In the genomic region with DNA sequence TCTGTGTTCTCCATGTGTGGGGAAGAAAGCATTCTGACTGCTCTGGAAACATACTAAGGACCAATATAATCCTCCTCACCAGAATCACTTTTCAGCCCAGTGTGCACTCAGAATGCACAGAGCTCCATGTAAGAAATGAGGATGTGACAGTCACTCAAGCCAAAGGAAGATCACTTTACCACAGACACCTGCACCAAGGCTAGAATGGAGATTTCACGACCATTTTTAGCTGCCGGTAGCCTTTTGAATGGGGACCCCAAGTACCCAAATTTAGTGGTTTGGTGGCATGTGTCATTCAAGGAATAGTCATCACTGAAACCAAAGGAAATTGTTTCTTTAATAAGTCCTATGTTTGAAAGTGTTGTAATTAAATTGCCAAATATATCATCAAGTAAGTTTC, we compare ENCODE assay signal across 13 cellular contexts.
DNase-seq lines count a peak whose midpoint lies in the region; ATAC-seq lines count a peak whose summit lies in the region.
"Had no signal": no experiment of that assay in that cellular context is flagged by ENCODE, and none has a peak within 500 bp of the region (broad histone marks: within the 10 kb centered on the region; RNA-seq: fewer than 3 reads in every experiment).

No MANE protein-coding gene starts in this region.

- DNase-seq in SKM-1 (lab: John Stamatoyannopoulos, UW; ENCODE audit: unreplicated experiment) (no peak), GOT3 (lab: John Stamatoyannopoulos, UW) (no peak), DMS79 treated with DMSO at 0.1 percent for 48 hours (lab: John Stamatoyannopoulos, UW) (no peak), COR-L47 (lab: John Stamatoyannopoulos, UW) (no peak)
- DNase-seq: DMS79, mammary epithelial cell, SW 1271 had no signal

- ATAC-seq in GM18499 (IDR thresholded peaks at IDR 0.05; ENCODE audit: insufficient read depth, unreplicated experiment) (peak; percentile 77), GM19043 (IDR thresholded peaks at IDR 0.05; ENCODE audit: low read depth, unreplicated experiment) (peak; percentile 58), HG02642 (IDR thresholded peaks at IDR 0.05; ENCODE audit: poor library complexity, unreplicated experiment) (peak; percentile 85), HG03457 (IDR thresholded peaks at IDR 0.05; ENCODE audit: unreplicated experiment) (peak; percentile 77)
- ATAC-seq: sciatic nerve, WTC11 had no signal
